Comparison of ENCODE assay signal across 20 cellular contexts in genomic region chr19:1867359-1867724, GRCh38. TPM values are rescaled to one million over a fixed set of nuclear protein-coding genes. Genes with fewer than 3 reads are reported as not detected.
DNase-seq lines count a peak whose midpoint lies in the region; ATAC-seq, FAIRE-seq and TF ChIP-seq lines count a peak whose summit lies in the region.
"Had no signal": no experiment of that assay in that cellular context is flagged by ENCODE, and none has a peak within 500 bp of the region (broad histone marks: within the 10 kb centered on the region; RNA-seq: fewer than 3 reads in every experiment).

No MANE protein-coding gene starts in this region.

- no peaks in the 10 kb centered on the region for H3K27me3 Mint-ChIP-seq in activated CD4-positive, alpha-beta T cell treated with anti-CD3 and anti-CD28 coated beads, Interleukin-2, amount 10 ng/mL, durations not matched to agents 7 days and 5 days
- peaks cover 3% of the 10 kb centered on the region for H3K27me3 Mint-ChIP-seq in neural progenitor cell (ENCODE audit: insufficient read depth, low read depth)

- POLR2A ChIA-PET in activated CD4-positive, alpha-beta T cell treated with anti-CD3 and anti-CD28 coated beads, Interleukin-2, amount 10 ng/mL, durations not matched to agents 7 days and 5 days (lab: Charles Lee), result no interaction called here
- POLR2A ChIA-PET in HEK293 (lab: Yijun Ruan, JAX) (interaction anchor here (0.7 kb wide), 1 partner anchor 398 kb away, joined by 3 read pairs; no protein-coding TSS in a partner anchor), K562 (lab: Yijun Ruan, JAX) (interaction anchor here (3.5 kb wide), 1 partner anchor 8 kb away, joined by 24 read pairs; no protein-coding TSS in a partner anchor)

- 69% methylated on average over 6 of the region's 9 CpGs for WGBS in K562 (ENCODE audit: insufficient coverage, low coverage, missing lambda C conversion rate)

- no peak for TF ChIP-seq RAD21 in K562 (CRISPR knock-in tag; conservative IDR thresholded peaks at IDR 0.05 in 1 of 2, IDR thresholded peaks at IDR 0.05 in 1 of 2)

- no peak for FAIRE-seq in K562 (lab: Jason Lieb, UNC)
- FAIRE-seq: D721Med had no signal

- no peaks in the 10 kb centered on the region for H3K9me3 Mint-ChIP-seq in activated CD4-positive, alpha-beta T cell treated with anti-CD3 and anti-CD28 coated beads, Interleukin-2, amount 10 ng/mL, durations not matched to agents 7 days and 5 days
- H3K9me3 Mint-ChIP-seq in neural progenitor cell, result no peaks in the 10 kb centered on the region
- H3K9me3 Mint-ChIP-seq: CD8-positive, alpha-beta memory T cell had no signal

- CTCF ChIA-PET in activated CD4-positive, alpha-beta T cell treated with anti-CD3 and anti-CD28 coated beads, Interleukin-2, amount 10 ng/mL, durations not matched to agents 7 days and 5 days (lab: Charles Lee), result interaction anchor here (2.4 kb wide), 1 partner anchor 9 kb away, joined by 7 read pairs; no protein-coding TSS in a partner anchor
- CTCF ChIA-PET in HEK293 (lab: Yijun Ruan, JAX) (no interaction called here), K562 (lab: Yijun Ruan, JAX; ENCODE audit: low intra/inter-chr PET ratio) (no interaction called here)

- H3K79me2 ChIP-seq in K562 (ENCODE audit: control insufficient read depth, insufficient read depth, low read length) (peaks cover 47% of the 10 kb centered on the region), neural progenitor cell (ENCODE audit: low read depth) (peaks cover 14% of the 10 kb centered on the region)

- H2AFZ ChIP-seq in K562 (ENCODE audit: low read depth, low read length) (no peak overlapping the region), neural progenitor cell (replicated peaks) (no peak overlapping the region)
- H2AFZ ChIP-seq: GM23248, PC-9 had no signal

- H3K36me3 Mint-ChIP-seq in activated CD4-positive, alpha-beta T cell treated with anti-CD3 and anti-CD28 coated beads, Interleukin-2, amount 10 ng/mL, durations not matched to agents 7 days and 5 days (ENCODE audit: low read depth), result peaks cover 16% of the 10 kb centered on the region
- no peaks in the 10 kb centered on the region for H3K36me3 Mint-ChIP-seq in neural progenitor cell

- TF ChIP-seq CTCF in HEK293 (tag by site-specific recombination; IDR thresholded peaks at IDR 0.05) (no peak), K562 (IDR thresholded peaks at IDR 0.05 in 2 of 3, conservative IDR thresholded peaks at IDR 0.05 in 1 of 3; ENCODE audit: insufficient read depth in 2 of 3, low read depth in 1 of 3, low read length in 3 of 3) (no peak), neural progenitor cell (IDR thresholded peaks at IDR 0.05) (no peak)

- H3K4me2 ChIP-seq in K562 (ENCODE audit: insufficient read depth, low read length) (no peak overlapping the region), neural progenitor cell (no peak overlapping the region)
- H3K4me2 ChIP-seq: BLaER1, PC-9 had no signal

- no peak for ATAC-seq in K562

- H3F3A ChIP-seq in neural progenitor cell (ENCODE audit: low read depth), result peaks cover 25% of the 10 kb centered on the region

- H3K9me1 ChIP-seq in K562 (ENCODE audit: control insufficient read depth, insufficient read depth, low read length), result no peaks in the 10 kb centered on the region

- intact Hi-C loops in K562 (cut with micrococcal nuclease), result no loop called here

- H3K4me1 ChIP-seq in HEK293 (ENCODE audit: control insufficient read depth, insufficient read depth, low read length) (no peaks in the 10 kb centered on the region), K562 (replicated peaks in 1 of 2; ENCODE audit: control insufficient read depth in 2 of 2, insufficient read depth in 2 of 2, low read length in 2 of 2) (peaks cover 33 to 67% of the 10 kb centered on the region in 2 experiments), neural progenitor cell (no peaks in the 10 kb centered on the region)

- no peaks in the 10 kb centered on the region for H3K27me3 ChIP-seq in K562 (ENCODE audit: control insufficient read depth in 2 of 2, insufficient read depth in 2 of 2, low read length in 2 of 2)
- peaks cover 6% of the 10 kb centered on the region for H3K27me3 ChIP-seq in neural progenitor cell
- H3K27me3 ChIP-seq: BLaER1 had no signal

- peak overlapping the region; percentile 31 for H3K27ac Mint-ChIP-seq in activated CD4-positive, alpha-beta T cell treated with anti-CD3 and anti-CD28 coated beads, Interleukin-2, amount 10 ng/mL, durations not matched to agents 7 days and 5 days
- H3K27ac Mint-ChIP-seq in neural progenitor cell, result no peak overlapping the region

- H3K9me3 ChIP-seq in HEK293 (ENCODE audit: control insufficient read depth, insufficient read depth, low read depth, low read length) (no peaks in the 10 kb centered on the region), K562 (replicated peaks; ENCODE audit: control insufficient read depth, insufficient read depth, low read depth, low read length) (no peaks in the 10 kb centered on the region), neural progenitor cell (ENCODE audit: low read depth) (no peaks in the 10 kb centered on the region)
- H3K9me3 ChIP-seq: BLaER1 had no signal

- H3K36me3 ChIP-seq in HEK293 (ENCODE audit: control insufficient read depth in 2 of 2, insufficient read depth in 1 of 2, low read length in 2 of 2), result peaks cover 0 to 5% of the 10 kb centered on the region in 2 experiments; a peak in 2 of 3 replicates
- peaks cover 20% of the 10 kb centered on the region; the same call in 2 of the 3 replicates for H3K36me3 ChIP-seq in K562 (ENCODE audit: control insufficient read depth, insufficient read depth, low read length)
- H3K36me3 ChIP-seq in neural progenitor cell, result no peaks in the 10 kb centered on the region

- no peak for TF ChIP-seq POLR2A in K562 (conservative IDR thresholded peaks at IDR 0.05)

- no peak for TF ChIP-seq EP300 in K562 (IDR thresholded peaks at IDR 0.05; ENCODE audit: low read length)

- H4K20me1 ChIP-seq in K562 (replicated peaks; ENCODE audit: control insufficient read depth, insufficient read depth, low read length) (no peaks in the 10 kb centered on the region), neural progenitor cell (ENCODE audit: low read depth) (peaks cover 2% of the 10 kb centered on the region)

- H3K27ac ChIP-seq in HEK293 (ENCODE audit: extremely low read depth, low read depth, low read length) (no peak overlapping the region), K562 (ENCODE audit: extremely low read depth, low read depth, low read length) (no peak overlapping the region), neural progenitor cell (no peak overlapping the region)
- H3K27ac ChIP-seq: BLaER1, GM23248, PC-9 had no signal

- no peak for DNase-seq in activated CD4-positive, alpha-beta T cell treated with anti-CD3 and anti-CD28 coated beads, Interleukin-2, amount 10 ng/mL, durations not matched to agents 7 days and 5 days
- no peak for DNase-seq in activated CD4-positive, alpha-beta T cell treated with anti-CD3 and anti-CD28 coated beads for 4 hours
- DNase-seq in K562 (ENCODE audit: extremely low read depth in 1 of 4, low spot score in 3 of 4) (no peak), neural progenitor cell (ENCODE audit: low spot score) (no peak), NCI-H2107 treated with DMSO at 0.1 percent for 48 hours (lab: John Stamatoyannopoulos, UW; ENCODE audit: unreplicated experiment) (no peak), KBM-7 (no peak), G401 (ENCODE audit: low spot score) (no peak)
- DNase-seq: CD8-positive, alpha-beta memory T cell; DMS79; GM23248; HCEC 1CT; KG1; NCI-H1436; NCI-H2029 treated with DMSO at 0.1 percent for 48 hours; NCI-H510A; NCI-H774; PC-9 had no signal

- H3K9ac ChIP-seq in K562 (ENCODE audit: insufficient read depth in 1 of 2, low read depth in 2 of 2, low read length in 2 of 2), result no peak overlapping the region
- no peak overlapping the region for H3K9ac ChIP-seq in neural progenitor cell
- H3K9ac ChIP-seq: BLaER1, GM23248 had no signal

- no peak overlapping the region for H3K4me3 Mint-ChIP-seq in activated CD4-positive, alpha-beta T cell treated with anti-CD3 and anti-CD28 coated beads, Interleukin-2, amount 10 ng/mL, durations not matched to agents 7 days and 5 days
- peak overlapping the region; percentile 71 for H3K4me3 Mint-ChIP-seq in neural progenitor cell

- H3K4me3 ChIP-seq in HEK293 (ENCODE audit: low read depth, low read length), result no peak overlapping the region
- no peak overlapping the region for H3K4me3 ChIP-seq in K562
- no peak overlapping the region for H3K4me3 ChIP-seq in neural progenitor cell
- H3K4me3 ChIP-seq: BLaER1, GM23248, PC-9 had no signal

- H3K4me1 Mint-ChIP-seq in activated CD4-positive, alpha-beta T cell treated with anti-CD3 and anti-CD28 coated beads, Interleukin-2, amount 10 ng/mL, durations not matched to agents 7 days and 5 days, result peaks cover 37% of the 10 kb centered on the region
- peaks cover 5% of the 10 kb centered on the region for H3K4me1 Mint-ChIP-seq in neural progenitor cell

- BruUV-seq in K562 (replicated peaks; lab: Mats Ljungman, UMichigan), result no TSS peak

- in situ Hi-C loops in K562 (cut with MboI), result no loop called here
- in situ Hi-C loops in KBM-7 (cut with MboI; ENCODE audit: low pct_unique_long_range_greater_than_20kb, low sequenced_read_pairs), result no loop called here
- in situ Hi-C loops in G401 (cut with HindIII; ENCODE audit: low sequenced_read_pairs), result no loop called here

RNA-seq across cellular contexts. Expression of gene KLF16, which starts 4.0 kb away (rescaled TPM):
- total RNA-seq in activated CD4-positive, alpha-beta T cell treated with anti-CD3 and anti-CD28 coated beads, Interleukin-2, amount 10 ng/mL, durations not matched to agents 7 days and 5 days, result 10 to 100 TPM; 24.0 to 25.5 TPM
- total RNA-seq in K562 (2011; cell fraction: chromatin; rRNA removed; ENCODE audit: low replicate concordance), result 5.8 and 14.0 TPM in 2 replicates
- total RNA-seq in K562 (2011; cell fraction: nucleolus; rRNA removed), result 11.7 and 16.7 TPM in 2 replicates
- 6.4 and 7.5 TPM in 2 replicates for total RNA-seq in K562 (2011; cell fraction: nucleoplasm; rRNA removed)
- total RNA-seq in K562 (2014; rRNA removed) (15.5 and 22.0 TPM in 2 replicates), K562 (2014; rRNA removed; fragmentation: Illumina TruSeq; extraction: Trizol) (3.4 and 3.8 TPM in 2 replicates), K562 (2015; rRNA removed; fragmentation: Illumina TruSeq; extraction: Trizol) (7.9 and 9.4 TPM in 2 replicates), K562 (2021) (59.1 and 60.4 TPM in 2 replicates), neural progenitor cell (ENCODE audit: low replicate concordance) (1.0 and 4.8 TPM in 2 replicates)
- polyA plus RNA-seq in K562 (2011; rRNA removed) (3.7 and 4.8 TPM in 2 replicates), K562 (2014; fragmentation: Illumina TruSeq; extraction: Trizol) (6.8 and 13.1 TPM in 2 replicates), K562 (2014; fragmentation: Nextera tagmentation; extraction: Ambion mirVana) (under 1 TPM; 0.04 to 0.10 TPM), K562 (2014; rRNA removed) (15.4 and 27.5 TPM in 2 replicates)
- polyA plus RNA-seq in K562 (2011; cell fraction: cytosol; rRNA removed), result 7.1 and 44.8 TPM in 2 replicates
- 14.2 and 29.1 TPM in 2 replicates for polyA plus RNA-seq in K562 (2011; cell fraction: nucleus; rRNA removed)
- 20.8 and 23.7 TPM in 2 replicates for polyA plus RNA-seq in K562 (2012)
- 1.0 and 1.3 TPM in 2 replicates for polyA minus RNA-seq in K562 (2011; rRNA and poly(A)+ RNA removed)
- polyA minus RNA-seq in K562 (2011; cell fraction: cytosol; rRNA and poly(A)+ RNA removed), result 15.0 and 25.4 TPM in 2 replicates
- polyA minus RNA-seq in K562 (2011; cell fraction: nucleus; rRNA and poly(A)+ RNA removed), result 5.8 and 6.6 TPM in 2 replicates
- 27.9 and 29.2 TPM in 2 replicates for total RNA-seq in G401 (2014; rRNA removed; shearing (Covaris generic))

RNA-seq across cellular contexts. Expression of gene ABHD17A, which starts 18.0 kb away (rescaled TPM):
- total RNA-seq in activated CD4-positive, alpha-beta T cell treated with anti-CD3 and anti-CD28 coated beads, Interleukin-2, amount 10 ng/mL, durations not matched to agents 7 days and 5 days, result 100 to 1,000 TPM; 180 TPM
- total RNA-seq in K562 (2011; cell fraction: chromatin; rRNA removed; ENCODE audit: low replicate concordance), result 29.4 and 87.9 TPM in 2 replicates
- 61.7 and 67.8 TPM in 2 replicates for total RNA-seq in K562 (2011; cell fraction: nucleolus; rRNA removed)
- total RNA-seq in K562 (2011; cell fraction: nucleoplasm; rRNA removed), result 40.1 and 45.4 TPM in 2 replicates
- total RNA-seq in K562 (2014; rRNA removed) (135 and 157 TPM in 2 replicates), K562 (2014; rRNA removed; fragmentation: Illumina TruSeq; extraction: Trizol) (0.93 and 1.5 TPM in 2 replicates), K562 (2015; rRNA removed; fragmentation: Illumina TruSeq; extraction: Trizol) (18.9 and 26.5 TPM in 2 replicates), K562 (2021) (84.2 and 87.7 TPM in 2 replicates), neural progenitor cell (ENCODE audit: low replicate concordance) (20.2 and 87.0 TPM in 2 replicates)
- polyA plus RNA-seq in K562 (2011; rRNA removed) (24.6 and 45.3 TPM in 2 replicates), K562 (2014; fragmentation: Illumina TruSeq; extraction: Trizol) (3.6 and 16.9 TPM in 2 replicates), K562 (2014; fragmentation: Nextera tagmentation; extraction: Ambion mirVana) (under 1 TPM in 1 of 2 experiments, not detected in 1; 0.04 TPM), K562 (2014; rRNA removed) (95.1 and 99.0 TPM in 2 replicates)
- 54.2 and 174 TPM in 2 replicates for polyA plus RNA-seq in K562 (2011; cell fraction: cytosol; rRNA removed)
- polyA plus RNA-seq in K562 (2011; cell fraction: nucleus; rRNA removed), result 117 and 184 TPM in 2 replicates
- 47.5 and 74.5 TPM in 2 replicates for polyA plus RNA-seq in K562 (2012)
- 6.9 and 11.0 TPM in 2 replicates for polyA minus RNA-seq in K562 (2011; rRNA and poly(A)+ RNA removed)
- polyA minus RNA-seq in K562 (2011; cell fraction: cytosol; rRNA and poly(A)+ RNA removed), result 26.1 and 39.4 TPM in 2 replicates
- 15.3 and 15.8 TPM in 2 replicates for polyA minus RNA-seq in K562 (2011; cell fraction: nucleus; rRNA and poly(A)+ RNA removed)
- 94.4 and 130 TPM in 2 replicates for total RNA-seq in G401 (2014; rRNA removed; shearing (Covaris generic))

RNA-seq across cellular contexts. Expression of gene REXO1, which starts 19.1 kb away (rescaled TPM):
- 10 to 100 TPM; 44.2 to 54.7 TPM for total RNA-seq in activated CD4-positive, alpha-beta T cell treated with anti-CD3 and anti-CD28 coated beads, Interleukin-2, amount 10 ng/mL, durations not matched to agents 7 days and 5 days
- total RNA-seq in K562 (2011; cell fraction: chromatin; rRNA removed; ENCODE audit: low replicate concordance), result 46.7 and 163 TPM in 2 replicates
- 112 and 114 TPM in 2 replicates for total RNA-seq in K562 (2011; cell fraction: nucleolus; rRNA removed)
- total RNA-seq in K562 (2011; cell fraction: nucleoplasm; rRNA removed), result 55.0 and 57.6 TPM in 2 replicates
- total RNA-seq in K562 (2014; rRNA removed) (15.8 and 21.9 TPM in 2 replicates), K562 (2014; rRNA removed; fragmentation: Illumina TruSeq; extraction: Trizol) (3.5 and 4.5 TPM in 2 replicates), K562 (2015; rRNA removed; fragmentation: Illumina TruSeq; extraction: Trizol) (15.8 and 20.8 TPM in 2 replicates), K562 (2021) (52.4 and 63.3 TPM in 2 replicates), neural progenitor cell (ENCODE audit: low replicate concordance) (12.8 and 38.7 TPM in 2 replicates)
- polyA plus RNA-seq in K562 (2011; rRNA removed) (14.6 and 21.5 TPM in 2 replicates), K562 (2014; fragmentation: Illumina TruSeq; extraction: Trizol) (16.7 and 40.7 TPM in 2 replicates), K562 (2014; fragmentation: Nextera tagmentation; extraction: Ambion mirVana) (under 1 TPM; 0.04 to 0.29 TPM), K562 (2014; rRNA removed) (31.0 and 50.1 TPM in 2 replicates)
- polyA plus RNA-seq in K562 (2011; cell fraction: cytosol; rRNA removed), result 17.4 and 27.3 TPM in 2 replicates
- 56.5 and 100 TPM in 2 replicates for polyA plus RNA-seq in K562 (2011; cell fraction: nucleus; rRNA removed)
- polyA plus RNA-seq in K562 (2012), result 37.1 and 39.8 TPM in 2 replicates
- polyA minus RNA-seq in K562 (2011; rRNA and poly(A)+ RNA removed), result 7.4 and 11.2 TPM in 2 replicates
- polyA minus RNA-seq in K562 (2011; cell fraction: cytosol; rRNA and poly(A)+ RNA removed), result 23.8 and 34.7 TPM in 2 replicates
- 19.5 and 21.3 TPM in 2 replicates for polyA minus RNA-seq in K562 (2011; cell fraction: nucleus; rRNA and poly(A)+ RNA removed)
- total RNA-seq in G401 (2014; rRNA removed; shearing (Covaris generic)), result 7.8 and 10.7 TPM in 2 replicates

RNA-seq across cellular contexts. Expression of gene ADAT3, which starts 37.9 kb away (rescaled TPM):
- 10 to 100 TPM; 10.6 to 13.3 TPM for total RNA-seq in activated CD4-positive, alpha-beta T cell treated with anti-CD3 and anti-CD28 coated beads, Interleukin-2, amount 10 ng/mL, durations not matched to agents 7 days and 5 days
- total RNA-seq in K562 (2011; cell fraction: chromatin; rRNA removed; ENCODE audit: low replicate concordance), result 6.3 and 20.5 TPM in 2 replicates
- 18.0 and 18.5 TPM in 2 replicates for total RNA-seq in K562 (2011; cell fraction: nucleolus; rRNA removed)
- 5.6 and 6.9 TPM in 2 replicates for total RNA-seq in K562 (2011; cell fraction: nucleoplasm; rRNA removed)
- 7.8 and 10.4 TPM in 2 replicates for total RNA-seq in K562 (2014; rRNA removed)
- total RNA-seq in K562 (2014; rRNA removed; fragmentation: Illumina TruSeq; extraction: Trizol), result not detected in 2 replicates
- total RNA-seq in K562 (2015; rRNA removed; fragmentation: Illumina TruSeq; extraction: Trizol), result 0.72 and 1.7 TPM in 2 replicates
- total RNA-seq in K562 (2021), result 15.1 and 15.6 TPM in 2 replicates
- polyA plus RNA-seq in K562 (2011; rRNA removed), result 0.67 and 1.1 TPM in 2 replicates
- 1.1 and 11.4 TPM in 2 replicates for polyA plus RNA-seq in K562 (2011; cell fraction: cytosol; rRNA removed)
- polyA plus RNA-seq in K562 (2011; cell fraction: nucleus; rRNA removed), result 3.3 and 11.9 TPM in 2 replicates
- 6.8 and 6.9 TPM in 2 replicates for polyA plus RNA-seq in K562 (2012)
- 0.68 TPM in 1 of 2 replicates, not detected in the other for polyA plus RNA-seq in K562 (2014; fragmentation: Illumina TruSeq; extraction: Trizol)
- not detected for polyA plus RNA-seq in K562 (2014; fragmentation: Nextera tagmentation; extraction: Ambion mirVana)
- polyA plus RNA-seq in K562 (2014; rRNA removed), result 9.2 and 10.2 TPM in 2 replicates
- 0.18 and 0.21 TPM in 2 replicates for polyA minus RNA-seq in K562 (2011; rRNA and poly(A)+ RNA removed)
- polyA minus RNA-seq in K562 (2011; cell fraction: cytosol; rRNA and poly(A)+ RNA removed), result 4.5 and 5.4 TPM in 2 replicates
- 2.1 and 3.4 TPM in 2 replicates for polyA minus RNA-seq in K562 (2011; cell fraction: nucleus; rRNA and poly(A)+ RNA removed)
- 2.4 and 6.5 TPM in 2 replicates for total RNA-seq in neural progenitor cell (ENCODE audit: low replicate concordance)
- 8.6 and 13.5 TPM in 2 replicates for total RNA-seq in G401 (2014; rRNA removed; shearing (Covaris generic))

RNA-seq across cellular contexts. Expression of gene SCAMP4, which starts 37.9 kb away (rescaled TPM):
- total RNA-seq in activated CD4-positive, alpha-beta T cell treated with anti-CD3 and anti-CD28 coated beads, Interleukin-2, amount 10 ng/mL, durations not matched to agents 7 days and 5 days, result 10 to 100 TPM; 27.5 to 37.9 TPM
- total RNA-seq in K562 (2011; cell fraction: chromatin; rRNA removed; ENCODE audit: low replicate concordance), result 53.4 and 162 TPM in 2 replicates
- total RNA-seq in K562 (2011; cell fraction: nucleolus; rRNA removed), result 113 and 133 TPM in 2 replicates
- 92.1 and 94.1 TPM in 2 replicates for total RNA-seq in K562 (2011; cell fraction: nucleoplasm; rRNA removed)
- total RNA-seq in K562 (2014; rRNA removed) (20.9 and 26.4 TPM in 2 replicates), K562 (2014; rRNA removed; fragmentation: Illumina TruSeq; extraction: Trizol) (4.1 and 5.6 TPM in 2 replicates), K562 (2015; rRNA removed; fragmentation: Illumina TruSeq; extraction: Trizol) (12.8 and 13.2 TPM in 2 replicates), K562 (2021) (40.3 and 45.9 TPM in 2 replicates), neural progenitor cell (ENCODE audit: low replicate concordance) (11.5 and 67.6 TPM in 2 replicates)
- polyA plus RNA-seq in K562 (2011; rRNA removed) (6.7 and 8.9 TPM in 2 replicates), K562 (2014; fragmentation: Illumina TruSeq; extraction: Trizol) (15.2 and 26.1 TPM in 2 replicates), K562 (2014; fragmentation: Nextera tagmentation; extraction: Ambion mirVana) (under 1 TPM; 0.81 to 0.89 TPM), K562 (2014; rRNA removed) (17.1 and 19.3 TPM in 2 replicates)
- polyA plus RNA-seq in K562 (2011; cell fraction: cytosol; rRNA removed), result 8.3 and 13.1 TPM in 2 replicates
- polyA plus RNA-seq in K562 (2011; cell fraction: nucleus; rRNA removed), result 20.3 and 35.7 TPM in 2 replicates
- polyA plus RNA-seq in K562 (2012), result 26.7 and 53.0 TPM in 2 replicates
- 3.4 and 5.9 TPM in 2 replicates for polyA minus RNA-seq in K562 (2011; rRNA and poly(A)+ RNA removed)
- 13.0 and 23.2 TPM in 2 replicates for polyA minus RNA-seq in K562 (2011; cell fraction: cytosol; rRNA and poly(A)+ RNA removed)
- polyA minus RNA-seq in K562 (2011; cell fraction: nucleus; rRNA and poly(A)+ RNA removed), result 12.0 and 13.3 TPM in 2 replicates
- total RNA-seq in G401 (2014; rRNA removed; shearing (Covaris generic)), result 45.9 and 70.6 TPM in 2 replicates
